14 cellular contexts compared by ENCODE assay signal in genomic region chr16:75262104-75262799, GRCh38. TPM values are rescaled to one million over a fixed set of nuclear protein-coding genes. Genes with fewer than 3 reads are reported as not detected.
DNase-seq lines count a peak whose midpoint lies in the region; ATAC-seq, FAIRE-seq and TF ChIP-seq lines count a peak whose summit lies in the region.
"Had no signal": no experiment of that assay in that cellular context is flagged by ENCODE, and none has a peak within 500 bp of the region (broad histone marks: within the 10 kb centered on the region; RNA-seq: fewer than 3 reads in every experiment).

No MANE protein-coding gene starts in this region.

- no peak overlapping the region; the same call in 1 of the 2 replicates for H3K18ac ChIP-seq in H1 (ENCODE audit: extremely low read depth, low read length)

- H3K4me2 ChIP-seq in H1 (ENCODE audit: insufficient read depth in 1 of 2, low read depth in 2 of 2, low read length in 2 of 2) = no peak overlapping the region; a peak in 1 of 4 replicates

- peak overlapping the region; percentile 29; the same call in 1 of the 2 replicates for H2BK15ac ChIP-seq in H1 (ENCODE audit: low read length)

- TF ChIP-seq RAD21 in H1 (IDR thresholded peaks at IDR 0.05 in 1 of 2, conservative IDR thresholded peaks at IDR 0.05 in 1 of 2; ENCODE audit: low read depth in 2 of 2, low read length in 2 of 2) = no peak; a peak in 1 of 4 replicates

- H2AK5ac ChIP-seq in H1 (ENCODE audit: low read depth, low read length) = peak overlapping the region; percentile 40; the same call in 1 of the 2 replicates

- WGBS in H1 (ENCODE audit: extremely low coverage in 1 of 2, insufficient coverage in 1 of 2, insufficient read length in 1 of 2, insufficient replicate concordance in 2 of 2, low coverage in 1 of 2, low lambda C conversion rate in 2 of 2, missing lambda C conversion rate in 1 of 2), 2 experiments = 92% methylated on average over 14 of the region's 14 CpGs; no CpG with 5 or more reads in 1 of the 2 experiments
- WGBS in testis, 2 donors = 57 to 81% methylated on average over 10 to 14 of the region's 14 CpGs

- peak overlapping the region; percentile 80; the same call in 1 of the 2 replicates for H2BK12ac ChIP-seq in H1 (ENCODE audit: low read depth, low read length)

- H3K23ac ChIP-seq in H1 (ENCODE audit: insufficient read length) = no peak overlapping the region

- no peak overlapping the region for H2BK120ac ChIP-seq in H1 (replicated peaks; ENCODE audit: low read depth, low read length)

- H3K14ac ChIP-seq in H1 (ENCODE audit: insufficient read length) = no peak overlapping the region

- H3K4me3 ChIP-seq in H1 (ENCODE audit: extremely low read depth in 1 of 4, insufficient read depth in 2 of 4, low read depth in 3 of 4, low read length in 4 of 4) (no peak overlapping the region), lower lobe of right lung (peak overlapping the region; percentile 6), testis (no peak overlapping the region)
- H3K4me3 ChIP-seq: skin epidermis had no signal

- H3K79me2 ChIP-seq in H1 (ENCODE audit: control insufficient read depth in 1 of 2, insufficient read depth in 2 of 2, low read length in 2 of 2) = peaks cover 0 to 80% of the 10 kb centered on the region in 2 experiments; a peak in 2 of 4 replicates

- H2AFZ ChIP-seq in H1 (ENCODE audit: low read length) = no peak overlapping the region

- no peak overlapping the region for H4K5ac ChIP-seq in H1 (ENCODE audit: insufficient read length, low read depth, low read length)

- peaks cover 0 to 39% (median 28%) of the 10 kb centered on the region in 4 experiments; a peak in 6 of 7 replicates for H3K4me1 ChIP-seq in H1 (replicated peaks in 1 of 4; ENCODE audit: control insufficient read depth in 3 of 4, insufficient read depth in 4 of 4, low read length in 3 of 4)
- peaks cover 72% of the 10 kb centered on the region for H3K4me1 ChIP-seq in lower lobe of right lung
- H3K4me1 ChIP-seq in testis = peaks cover 55% of the 10 kb centered on the region

- no peak overlapping the region for H4K8ac ChIP-seq in H1 (ENCODE audit: extremely low read depth, insufficient read depth, low read length)

- H3K27me3 ChIP-seq in H1 (replicated peaks in 1 of 4; ENCODE audit: control insufficient read depth in 3 of 4, extremely low read depth in 1 of 4, insufficient read depth in 3 of 4, low read length in 3 of 4) (no peaks in the 10 kb centered on the region), lower lobe of right lung (ENCODE audit: low read depth) (peaks cover 6% of the 10 kb centered on the region), testis (no peaks in the 10 kb centered on the region)

- H3K9me3 ChIP-seq in H1 (ENCODE audit: insufficient read depth in 2 of 2, low read depth in 1 of 2, low read length in 1 of 2) (no peaks in the 10 kb centered on the region), lower lobe of right lung (no peaks in the 10 kb centered on the region), testis (no peaks in the 10 kb centered on the region)

- TF ChIP-seq POLR2A in H1 (IDR thresholded peaks at IDR 0.05; ENCODE audit: control extremely low read depth in 1 of 2, low read depth in 2 of 2, low read length in 2 of 2) (no peak), testis (IDR thresholded peaks at IDR 0.05) (no peak)

- H3K36me3 ChIP-seq in H1 (ENCODE audit: control insufficient read depth in 2 of 4, insufficient read depth in 4 of 4, low read length in 3 of 4) = no peaks in the 10 kb centered on the region
- no peaks in the 10 kb centered on the region for H3K36me3 ChIP-seq in lower lobe of right lung
- no peaks in the 10 kb centered on the region for H3K36me3 ChIP-seq in testis (ENCODE audit: low read depth, missing control alignments)

- CTCF ChIA-PET in H1 (lab: Charles Lee; ENCODE audit: partially characterized antibody) = interaction anchor here (0.8 to 1.8 kb wide), 5 partner anchors 14 to 63 kb away, joined by 3 to 13 read pairs (median 4); no protein-coding TSS in a partner anchor

- peaks cover 15 to 38% of the 10 kb centered on the region in 2 experiments for H4K20me1 ChIP-seq in H1 (replicated peaks in 1 of 2; ENCODE audit: control insufficient read depth in 1 of 2, insufficient read depth in 2 of 2, low read length in 2 of 2)

- H3K4ac ChIP-seq in H1 (replicated peaks; ENCODE audit: insufficient read length, low read depth, low read length) = no peak overlapping the region

- H3K9ac ChIP-seq in H1 (replicated peaks in 1 of 4; ENCODE audit: extremely low read depth in 1 of 4, low read depth in 3 of 4, low read length in 3 of 4) = 0 out of 7 replicates have a peak overlapping the region, but pooled peaks of 1 of the 4 experiments have one; percentile 14

- H2BK20ac ChIP-seq in H1 (ENCODE audit: low read length) = no peak overlapping the region

- DNase-seq in NCI-H1092 (lab: John Stamatoyannopoulos, UW) (peak; percentile 31), H1 (ENCODE audit: low read depth in 1 of 2, low spot score in 2 of 2) (no peak), lower lobe of right lung (no peak), testis (no peak), DMS53 (lab: John Stamatoyannopoulos, UW) (no peak), D721Med (ENCODE audit: insufficient read length, low spot score) (no peak)
- DNase-seq: activated T-cell treated with anti-CD3 and anti-CD28 coated beads, Interleukin-2, amount 50 U/mL, for 1 hour; NCI-H526 treated with DMSO at 0.1 percent for 48 hours; stimulated activated naive CD4-positive, alpha-beta T cell; T-helper 2 cell had no signal

- ATAC-seq in lower lobe of right lung = no peak
- no peak for ATAC-seq in HG03571 (IDR thresholded peaks at IDR 0.05; ENCODE audit: unreplicated experiment)

- no peak overlapping the region for H3K56ac ChIP-seq in H1 (replicated peaks; ENCODE audit: insufficient read length, low read depth, low read length)

- peaks cover 11% of the 10 kb centered on the region; the same call in 1 of the 2 replicates for H3K23me2 ChIP-seq in H1 (ENCODE audit: low read depth, low read length)

- POLR2A ChIA-PET in H1 (lab: Charles Lee; ENCODE audit: partially characterized antibody) = interaction anchor here (1.1 to 9.2 kb wide), 4 partner anchors 9 to 35 kb away, joined by 3 to 158 read pairs (median 9); partner anchors contain the start of gene BCAR1

- H4K91ac ChIP-seq in H1 (replicated peaks; ENCODE audit: insufficient read length, low read length) = no peak overlapping the region

- H3K27ac ChIP-seq in H1 (ENCODE audit: low read depth, low read length) = no peak overlapping the region
- no peak overlapping the region for H3K27ac ChIP-seq in lower lobe of right lung
- peak overlapping the region; percentile 31 to 93 for H3K27ac ChIP-seq in testis

- peak overlapping the region; percentile 78 for H2BK5ac ChIP-seq in H1 (ENCODE audit: low read depth, low read length)

- TF ChIP-seq CTCF in H1 (IDR thresholded peaks at IDR 0.05; ENCODE audit: control extremely low read depth in 1 of 3, insufficient read depth in 1 of 3, low read depth in 1 of 3, low read length in 3 of 3) (peak in 1 of 3 experiments; percentile 5; a peak in 1 of 4 replicates), lower lobe of right lung (IDR thresholded peaks at IDR 0.05) (no peak), testis (IDR thresholded peaks at IDR 0.05) (no peak), D721Med (IDR thresholded peaks at IDR 0.05; ENCODE audit: insufficient read depth, missing control alignments) (no peak)

- TF ChIP-seq EP300 in H1 (IDR thresholded peaks at IDR 0.05; ENCODE audit: borderline replicate concordance in 1 of 2, low read depth in 2 of 2, low read length in 2 of 2) = no peak

- FAIRE-seq in H1 (lab: Jason Lieb, UNC) (no peak), D721Med (lab: Jason Lieb, UNC) (no peak)
- FAIRE-seq: G401.6 had no signal

- H3K79me1 ChIP-seq in H1 (ENCODE audit: low read depth, low read length) = peaks cover 33% of the 10 kb centered on the region

- intact Hi-C loops in lower lobe of right lung (cut with DNase I) (no loop called here), testis (cut with DNase I; ENCODE audit: low total_unique reads) (no loop called here)

RNA-seq across cellular contexts. Expression of gene BCAR1, which starts 10.8 kb away (rescaled TPM):
- 103 and 105 TPM in 2 replicates for total RNA-seq in H1 (2021; fragmentation: NEBNext Ultra II Directional; extraction: Animal tissue kit (Norgen Biotek cat#: 25700))
- polyA plus RNA-seq in H1 (2011; rRNA removed) (59.8 and 93.8 TPM in 2 replicates), testis (ENCODE audit: insufficient read depth, low read depth, low replicate concordance) (83.8 TPM)
- polyA plus RNA-seq in H1 (2011; cell fraction: cytosol; rRNA removed) = 51.9 TPM
- 130 TPM for polyA plus RNA-seq in H1 (2011; cell fraction: nucleus; rRNA removed)
- polyA plus RNA-seq in H1 (2012, experiment 1 of 2) = 42.6 to 68.8 TPM (median 64.7 TPM) in 4 replicates
- 54.8 TPM for polyA plus RNA-seq in H1 (2012, experiment 2 of 2)
- 83.5 TPM for polyA plus RNA-seq in H1 (2013, experiment 1 of 2)
- polyA plus RNA-seq in H1 (2013, experiment 2 of 2) = 83.4 TPM
- polyA minus RNA-seq in H1 (2011; rRNA and poly(A)+ RNA removed) = 19.1 and 21.8 TPM in 2 replicates
- polyA minus RNA-seq in H1 (2011; cell fraction: cytosol; rRNA and poly(A)+ RNA removed) = 43.2 TPM
- polyA minus RNA-seq in H1 (2011; cell fraction: nucleus; rRNA and poly(A)+ RNA removed) = 75.0 TPM
- total RNA-seq in lower lobe of right lung (65.1 TPM), testis (100 to 1,000 TPM; 139 to 201 TPM)

RNA-seq across cellular contexts. Expression of gene CTRB1, which starts 43.5 kb away (rescaled TPM):
- total RNA-seq in H1 (2021; fragmentation: NEBNext Ultra II Directional; extraction: Animal tissue kit (Norgen Biotek cat#: 25700)) = not detected in 2 replicates
- not detected in 2 replicates for polyA plus RNA-seq in H1 (2011; rRNA removed)
- polyA plus RNA-seq in H1 (2011; cell fraction: cytosol; rRNA removed) = not detected
- not detected for polyA plus RNA-seq in H1 (2011; cell fraction: nucleus; rRNA removed)
- not detected in 4 replicates for polyA plus RNA-seq in H1 (2012, experiment 1 of 2)
- polyA plus RNA-seq in H1 (2012, experiment 2 of 2) = not detected
- not detected for polyA plus RNA-seq in H1 (2013, experiment 1 of 2)
- polyA plus RNA-seq in H1 (2013, experiment 2 of 2) = not detected
- not detected in 2 replicates for polyA minus RNA-seq in H1 (2011; rRNA and poly(A)+ RNA removed)
- not detected for polyA minus RNA-seq in H1 (2011; cell fraction: cytosol; rRNA and poly(A)+ RNA removed)
- polyA minus RNA-seq in H1 (2011; cell fraction: nucleus; rRNA and poly(A)+ RNA removed) = not detected
- total RNA-seq in lower lobe of right lung = not detected
- 1 to 10 TPM in 1 of 2 donors, not detected in 1; 1.2 TPM for total RNA-seq in testis
- not detected for polyA plus RNA-seq in testis (ENCODE audit: insufficient read depth, low read depth, low replicate concordance)
- total RNA-seq: kidney epithelial cell had no signal

RNA-seq across cellular contexts. Expression of gene CTRB2, which starts 55.3 kb away (rescaled TPM):
- total RNA-seq in H1 (2021; fragmentation: NEBNext Ultra II Directional; extraction: Animal tissue kit (Norgen Biotek cat#: 25700)) = not detected in 2 replicates
- polyA plus RNA-seq in H1 (2011; rRNA removed) = not detected in 2 replicates
- polyA plus RNA-seq in H1 (2011; cell fraction: cytosol; rRNA removed) = not detected
- polyA plus RNA-seq in H1 (2011; cell fraction: nucleus; rRNA removed) = not detected
- polyA plus RNA-seq in H1 (2012, experiment 1 of 2) = not detected in 4 replicates
- not detected for polyA plus RNA-seq in H1 (2012, experiment 2 of 2)
- polyA plus RNA-seq in H1 (2013, experiment 1 of 2) = not detected
- polyA plus RNA-seq in H1 (2013, experiment 2 of 2) = not detected
- not detected in 2 replicates for polyA minus RNA-seq in H1 (2011; rRNA and poly(A)+ RNA removed)
- polyA minus RNA-seq in H1 (2011; cell fraction: cytosol; rRNA and poly(A)+ RNA removed) = not detected
- polyA minus RNA-seq in H1 (2011; cell fraction: nucleus; rRNA and poly(A)+ RNA removed) = not detected
- 0.44 TPM for total RNA-seq in lower lobe of right lung
- 1 to 10 TPM in 1 of 2 donors, under 1 TPM in 1; 0.63 to 1.1 TPM for total RNA-seq in testis
- 0.69 TPM for polyA plus RNA-seq in testis (ENCODE audit: insufficient read depth, low read depth, low replicate concordance)
- total RNA-seq: kidney epithelial cell had no signal

Comparison
In these comparisons a context has a peak if more than half of its experiments do, and no peak if none do; other contexts are left out.
1. H3K27ac ChIP-seq: peak in testis (2 of 2); none in H1 (single experiment) and lower lobe of right lung (single experiment).